ENCODE assay signal across 10 cellular contexts in the genomic region with DNA sequence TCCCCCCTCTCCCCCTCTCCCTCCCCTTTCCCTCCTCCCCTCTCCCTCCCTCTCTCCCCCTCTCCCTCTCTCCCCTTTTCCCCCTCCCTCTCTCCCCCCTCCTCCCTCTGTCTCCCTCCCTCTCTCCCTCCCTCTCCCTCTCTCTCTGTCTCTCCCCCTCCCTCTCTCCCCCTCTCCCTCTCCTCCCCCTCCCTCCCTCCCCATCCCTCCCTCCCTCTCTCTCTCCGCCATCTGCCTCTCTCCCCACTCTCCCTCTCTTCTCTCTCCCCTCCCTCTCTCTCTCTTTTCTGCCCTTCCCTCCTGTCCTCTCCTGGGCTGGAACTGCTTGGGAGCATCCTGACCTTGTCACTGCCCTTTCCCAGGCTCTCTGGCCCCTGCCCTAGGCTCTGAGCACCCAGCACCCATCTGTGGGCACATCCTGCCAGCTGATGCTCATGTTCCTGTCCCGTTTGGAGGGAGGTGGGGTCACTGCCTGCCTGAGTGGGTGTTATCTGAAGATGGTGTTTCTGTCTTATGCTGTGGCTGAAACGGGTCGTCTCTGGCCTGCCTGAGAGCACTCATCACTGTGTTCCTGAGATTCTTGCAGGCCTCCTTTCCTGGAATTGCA. TPM values are rescaled to one million over a fixed set of nuclear protein-coding genes. Genes with fewer than 3 reads are reported as not detected.
DNase-seq lines count a peak whose midpoint lies in the region; ATAC-seq and TF ChIP-seq lines count a peak whose summit lies in the region.
"Had no signal": no experiment of that assay in that cellular context is flagged by ENCODE, and none has a peak within 500 bp of the region (broad histone marks: within the 10 kb centered on the region; RNA-seq: fewer than 3 reads in every experiment).

No MANE protein-coding gene starts in this region.

- ATAC-seq in HG03280 (IDR thresholded peaks at IDR 0.05; ENCODE audit: unreplicated experiment) = no peak
- no peak for ATAC-seq in GM19455 (IDR thresholded peaks at IDR 0.05; ENCODE audit: unreplicated experiment)

- H3K27me3 Mint-ChIP-seq in Caco-2 (ENCODE audit: insufficient read depth, unreplicated experiment) = no peaks in the 10 kb centered on the region

- intact Hi-C loops in Caco-2 (cut with micrococcal nuclease; ENCODE audit: unreplicated experiment) (loop anchor here (5.0 to 10.0 kb wide), 2 partner anchors 80 to 172 kb away; a partner anchor contains a TSS), ovary (cut with DNase I) (loop anchor here in 1 of 4 donors (5.0 kb wide), 1 partner anchor 73 kb away; no protein-coding TSS in a partner anchor)

- CTCF ChIA-PET in Caco-2 (lab: Charles Lee) = interaction anchor here (0.9 to 1.4 kb wide), 3 partner anchors 9 to 80 kb away, joined by 3 to 6 read pairs (median 3); no protein-coding TSS in a partner anchor

- no peak for TF ChIP-seq POLR2A in ovary (IDR thresholded peaks at IDR 0.05)

- DNase-seq in Caco-2 (no peak), MG63 (peak; percentile 8), ovary (peak in 3 of 5 donors; percentile 17 to 34 (median 22)), NCI-H1105 treated with DMSO at 0.1 percent for 48 hours (lab: John Stamatoyannopoulos, UW) (no peak)
- DNase-seq: DMS 273 treated with DMSO at 0.1 percent for 48 hours had no signal

- peaks cover 10% of the 10 kb centered on the region; the same call in 1 of the 2 replicates for H3K4me1 ChIP-seq in Caco-2
- peaks cover 7% of the 10 kb centered on the region for H3K4me1 ChIP-seq in ovary (ENCODE audit: insufficient read depth)

- H3K36me3 ChIP-seq in Caco-2 (ENCODE audit: control insufficient read depth, insufficient read depth, low read length) (no peaks in the 10 kb centered on the region), MG63 (no peaks in the 10 kb centered on the region), ovary (no peaks in the 10 kb centered on the region)
- H3K36me3 ChIP-seq: cardiac muscle cell had no signal

- peak overlapping the region; percentile 82 for H3K4me3 Mint-ChIP-seq in Caco-2 (ENCODE audit: unreplicated experiment)

- H3K4me1 Mint-ChIP-seq in Caco-2 (ENCODE audit: low read depth, unreplicated experiment) = peaks cover 12% of the 10 kb centered on the region

- POLR2A ChIA-PET in Caco-2 (lab: Charles Lee) = no interaction called here

- no peaks in the 10 kb centered on the region for H3K36me3 Mint-ChIP-seq in Caco-2 (ENCODE audit: insufficient read depth, unreplicated experiment)

- H3K9me3 Mint-ChIP-seq in Caco-2 (ENCODE audit: unreplicated experiment) = no peaks in the 10 kb centered on the region

- H3K9me3 ChIP-seq in Caco-2 (no peaks in the 10 kb centered on the region), MG63 (peaks cover 4% of the 10 kb centered on the region; the same call in 1 of the 2 replicates), ovary (no peaks in the 10 kb centered on the region)

- no peak overlapping the region for H3K4me3 ChIP-seq in Caco-2 (ENCODE audit: low read depth, low read length)
- H3K4me3 ChIP-seq in MG63 = no peak overlapping the region
- no peak overlapping the region for H3K4me3 ChIP-seq in ovary
- H3K4me3 ChIP-seq: cardiac muscle cell had no signal

- TF ChIP-seq CTCF in Caco-2 (IDR thresholded peaks at IDR 0.05; ENCODE audit: insufficient read depth in 1 of 2, low read depth in 1 of 2, low read length in 1 of 2, severe bottlenecking in 1 of 2, unreplicated experiment in 1 of 2) (no peak), ovary (IDR thresholded peaks at IDR 0.05) (no peak)

- H3K27ac ChIP-seq in cingulate gyrus (ENCODE audit: low read depth, low read length) = peak overlapping the region; percentile 88
- no peak overlapping the region for H3K27ac ChIP-seq in ovary
- H3K27ac ChIP-seq: cardiac muscle cell had no signal

- H3K27ac Mint-ChIP-seq in Caco-2 (ENCODE audit: unreplicated experiment) = peak overlapping the region; percentile 59

- no peak for TF ChIP-seq EP300 in ovary (IDR thresholded peaks at IDR 0.05)

- 11 to 36% (median 23%) methylated on average over 3 to 4 of the region's 4 CpGs for WGBS in ovary, 3 donors

- no peaks in the 10 kb centered on the region for H3K27me3 ChIP-seq in Caco-2 (replicated peaks; ENCODE audit: control insufficient read depth, insufficient read depth, low read length)
- H3K27me3 ChIP-seq in MG63 = no peaks in the 10 kb centered on the region
- H3K27me3 ChIP-seq in ovary = no peaks in the 10 kb centered on the region

- BruUV-seq in Caco-2 (replicated peaks; lab: Mats Ljungman, UMichigan) = no TSS peak

RNA-seq across cellular contexts. Expression of a gene that starts 10.8 kb away (rescaled TPM):
- total RNA-seq in Caco-2 (2022) = 3.5 and 4.5 TPM in 2 replicates
- total RNA-seq in MG63 (2014; rRNA removed; shearing (Covaris generic); ENCODE audit: low replicate concordance) = not detected in 2 replicates
- total RNA-seq in ovary = 1 to 10 TPM in 5 of 7 donors, under 1 TPM in 2; 0.83 to 7.5 (median 3.8) TPM
- polyA plus RNA-seq in ovary = 1 to 10 TPM in 1 of 2 donors, not detected in 1; 3.5 TPM
- total RNA-seq: M059J had no signal

RNA-seq across cellular contexts. Expression of a gene that starts 39.7 kb away (rescaled TPM):
- 3.1 and 4.6 TPM in 2 replicates for total RNA-seq in Caco-2 (2022)
- 2.0 and 2.4 TPM in 2 replicates for total RNA-seq in MG63 (2014; rRNA removed; shearing (Covaris generic); ENCODE audit: low replicate concordance)
- 10 to 100 TPM in 5 of 7 donors, 1 to 10 TPM in 2; 7.2 to 21.1 (median 14.9) TPM for total RNA-seq in ovary
- polyA plus RNA-seq in ovary = 10 to 100 TPM in 1 of 2 donors, 1 to 10 TPM in 1; 2.8 to 21.3 TPM

RNA-seq across cellular contexts. Expression of a gene that starts 46.7 kb away (rescaled TPM):
- 8.8 and 11.1 TPM in 2 replicates for total RNA-seq in Caco-2 (2022)
- total RNA-seq in MG63 (2014; rRNA removed; shearing (Covaris generic); ENCODE audit: low replicate concordance) = 949 and 1,198 TPM in 2 replicates
- 1,000 to 10,000 TPM in 1 of 7 donors, 100 to 1,000 TPM in 6; 222 to 1,092 (median 831) TPM for total RNA-seq in ovary
- polyA plus RNA-seq in ovary = 100 to 1,000 TPM in 1 of 2 donors, 10 to 100 TPM in 1; 50.9 to 818 TPM

Comparison
In these comparisons a context has a peak if more than half of its experiments do, and no peak if none do; other contexts are left out.
1. DNase-seq: peak in MG63 (single experiment) and ovary (3 of 5); none in Caco-2 (0 of 2) and NCI-H1105 treated with DMSO at 0.1 percent for 48 hours (single experiment).
2. RNA of a gene that starts 46.7 kb away (total RNA-seq): 949 to 1,198 TPM in MG63 and 222 to 1,092 TPM in ovary; 8.8 to 11.1 TPM in Caco-2; every median in the first group is over 10 times any median in the second.